In the genomic region with DNA sequence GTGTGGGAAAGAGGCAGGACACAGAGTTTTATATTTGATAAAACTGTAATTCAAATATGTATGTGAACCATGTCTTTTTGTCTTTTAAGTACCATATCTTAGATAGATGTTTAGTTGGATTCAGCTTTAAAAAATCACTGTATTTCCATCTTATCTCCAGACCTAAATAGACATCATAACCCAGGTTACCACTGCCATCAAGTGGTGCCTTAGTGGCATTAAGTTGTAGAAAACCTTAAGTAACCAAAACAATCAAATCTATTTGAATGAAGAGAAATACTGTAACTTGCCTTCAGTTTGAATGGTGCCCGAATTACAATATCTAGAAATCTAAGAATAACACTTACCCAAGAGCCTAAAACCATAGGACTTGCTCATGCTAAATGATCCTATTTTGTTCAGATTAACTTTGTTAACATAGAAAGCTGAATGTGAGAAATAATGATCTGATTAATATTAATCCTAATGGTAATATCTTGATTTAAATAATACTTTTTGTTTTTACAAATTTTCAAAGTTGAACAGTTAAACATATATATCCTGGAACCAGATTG, we compare ENCODE assay signal across 8 cellular contexts.
DNase-seq lines count a peak whose midpoint lies in the region; ATAC-seq, FAIRE-seq and TF ChIP-seq lines count a peak whose summit lies in the region.

No MANE protein-coding gene starts in this region.

- H3K79me2 ChIP-seq in parathyroid adenoma = no peaks in the 10 kb centered on the region

- H3K36me3 ChIP-seq in parathyroid adenoma (ENCODE audit: control insufficient read depth, insufficient read depth, low read length) = no peaks in the 10 kb centered on the region

- no peak overlapping the region for H2AFZ ChIP-seq in parathyroid adenoma

- TF ChIP-seq POLR2A in GM12892 (IDR thresholded peaks at IDR 0.05; ENCODE audit: low read depth, low read length) = no peak

- FAIRE-seq in GM12892 (lab: Jason Lieb, UNC) = no peak

- no peak overlapping the region for H3K9ac ChIP-seq in parathyroid adenoma

- no peaks in the 10 kb centered on the region for H3K27me3 ChIP-seq in parathyroid adenoma (ENCODE audit: control insufficient read depth, insufficient read depth, low read length)

- H3K4me3 ChIP-seq in choroid plexus epithelial cell (ENCODE audit: low read depth, low read length) (no peak overlapping the region), parathyroid adenoma (ENCODE audit: low read depth, low read length) (no peak overlapping the region)

- peak; percentile 22 for DNase-seq in SIG-M5 treated with dmso at 0.1 percent for 504 hours (lab: John Stamatoyannopoulos, UW; ENCODE audit: unreplicated experiment)
- no peak for DNase-seq in SIG-M5 (lab: John Stamatoyannopoulos, UW)
- peak; percentile 64 for DNase-seq in NCI-H2171 treated with DMSO at 0.1 percent for 48 hours (lab: John Stamatoyannopoulos, UW)
- DNase-seq in choroid plexus epithelial cell (ENCODE audit: low read depth) = peak; percentile 75
- no peak for DNase-seq in GM12892 (ENCODE audit: insufficient read length)
- no peak for DNase-seq in D341Med (ENCODE audit: low spot score)

- no peak for ATAC-seq in HG02610 (IDR thresholded peaks at IDR 0.05; ENCODE audit: unreplicated experiment)

- no peaks in the 10 kb centered on the region for H3K9me3 ChIP-seq in parathyroid adenoma (ENCODE audit: control insufficient read depth, low read length)

- TF ChIP-seq CTCF in choroid plexus epithelial cell (conservative IDR thresholded peaks at IDR 0.05; ENCODE audit: low read depth, low read length) = peak; percentile 54
- TF ChIP-seq CTCF in parathyroid adenoma (IDR thresholded peaks at IDR 0.05) = peak; percentile 18

- H3K4me1 ChIP-seq in parathyroid adenoma = no peaks in the 10 kb centered on the region

- no peak overlapping the region for H3K27ac ChIP-seq in parathyroid adenoma

- no peak overlapping the region for H3K4me2 ChIP-seq in parathyroid adenoma (ENCODE audit: low read length)

Comparison
In these comparisons a context has a peak if more than half of its experiments do, and no peak if none do; other contexts are left out.
1. DNase-seq: peak in SIG-M5 treated with dmso at 0.1 percent for 504 hours (single experiment), NCI-H2171 treated with DMSO at 0.1 percent for 48 hours (single experiment) and choroid plexus epithelial cell (single experiment); none in SIG-M5 (single experiment), GM12892 (single experiment) and D341Med (single experiment).